Comparison of ENCODE assay signal across 1 cellular context in genomic region chr14:76313303-76313702, GRCh38.
TF ChIP-seq lines count a peak whose summit lies in the region.

No MANE protein-coding gene starts in this region.

TF ChIP-seq in HEK293, 187 proteins besides CTCF, POLR2A, EP300 and RAD21 (continued from another document):
- no peak for TF ChIP-seq HIC1 (tag by site-specific recombination; IDR thresholded peaks at IDR 0.05)
- no peak for TF ChIP-seq ELK4 (IDR thresholded peaks at IDR 0.05; ENCODE audit: borderline replicate concordance, low read depth, low read length)
